ENCODE assay signal across 21 cellular contexts in the genomic region with DNA sequence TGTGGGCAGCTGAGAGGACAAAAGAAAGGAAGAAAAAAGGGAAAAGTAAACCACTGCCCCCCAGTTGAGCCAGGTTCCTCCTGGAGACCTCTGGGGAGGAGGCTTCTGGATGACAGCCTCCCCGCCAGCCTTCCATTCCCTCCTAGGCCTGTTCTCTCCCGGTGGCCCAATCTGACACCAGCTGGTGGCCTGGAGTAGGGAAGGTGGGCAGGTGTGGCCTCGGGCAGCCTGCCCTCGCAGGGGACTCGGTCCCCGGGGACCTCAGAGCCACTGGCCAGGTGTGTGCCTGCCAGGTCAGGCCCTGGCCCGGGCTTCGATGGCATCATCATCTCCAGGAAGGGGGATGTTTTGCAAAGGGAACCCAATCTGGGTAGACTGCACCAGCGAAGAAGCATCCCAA.
DNase-seq lines count a peak whose midpoint lies in the region; ATAC-seq and TF ChIP-seq lines count a peak whose summit lies in the region.
"Had no signal": no experiment of that assay in that cellular context is flagged by ENCODE, and none has a peak within 500 bp of the region (broad histone marks: within the 10 kb centered on the region; RNA-seq: fewer than 3 reads in every experiment).

No MANE protein-coding gene starts in this region.

- H3K4me2 ChIP-seq in smooth muscle cell, result peak overlapping the region; percentile 89

- H3K36me3 ChIP-seq in Panc1 (ENCODE audit: control insufficient read depth, insufficient read depth, low read length), result no peaks in the 10 kb centered on the region
- peaks cover 1 to 53% (median 6%) of the 10 kb centered on the region in 3 donors for H3K36me3 ChIP-seq in esophagus squamous epithelium
- H3K36me3 ChIP-seq in smooth muscle cell (ENCODE audit: low read depth), result no peaks in the 10 kb centered on the region

- DNase-seq in Panc1 (ENCODE audit: low read depth, low spot score) (no peak), esophagus squamous epithelium (lab: John Stamatoyannopoulos, UW) (no peak), smooth muscle cell (lab: John Stamatoyannopoulos, UW; ENCODE audit: unreplicated experiment) (no peak), inferior parietal cortex (ENCODE audit: extremely low spot score) (no peak), pons (ENCODE audit: low spot score) (no peak)
- DNase-seq: activated CD4-positive, alpha-beta T cell treated with anti-CD3 and anti-CD28 coated beads, Interleukin-2, amount 50 U/mL, for 4 hours; activated naive CD4-positive, alpha-beta T cell treated with anti-CD3 and anti-CD28 coated beads, Interleukin-2, amount 10 ng/mL, durations not matched to agents 7 days and 5 days; AML-193; dermis blood vessel endothelial cell; DND-41; HCEC 1CT; heart right ventricle; KBM-7; mesendoderm; NCI-H2081 treated with DMSO at 0.1 percent for 48 hours; NCI-H526 treated with DMSO at 0.1 percent for 48 hours; stimulated activated naive CD8-positive, alpha-beta T cell treated with anti-CD3 and anti-CD28 coated beads, Interleukin-15, amount 100 ng/mL, for 72 hours had no signal

- no peak overlapping the region for H2AFZ ChIP-seq in smooth muscle cell (ENCODE audit: low read depth)

- ATAC-seq in Panc1 (no peak), GM21723 (IDR thresholded peaks at IDR 0.05; ENCODE audit: unreplicated experiment) (no peak), HG02884 (IDR thresholded peaks at IDR 0.05; ENCODE audit: unreplicated experiment) (no peak)
- ATAC-seq: heart right ventricle had no signal

- intact Hi-C loops in Panc1 (cut with micrococcal nuclease; ENCODE audit: unreplicated experiment), result no loop called here
- intact Hi-C loops in esophagus squamous epithelium (cut with DNase I), result no loop called here

- 30 to 80% methylated on average over 2 of the region's 9 CpGs for WGBS in esophagus squamous epithelium, 2 donors
- WGBS in smooth muscle cell (ENCODE audit: low lambda C conversion rate), result 91% methylated on average over 9 of the region's 9 CpGs

- H3K27me3 ChIP-seq in Panc1 (ENCODE audit: control insufficient read depth, insufficient read depth, low read length) (no peaks in the 10 kb centered on the region), esophagus squamous epithelium (peaks cover 0 to 5% (median 0%) of the 10 kb centered on the region in 4 donors), smooth muscle cell (ENCODE audit: low read depth) (peaks cover 18% of the 10 kb centered on the region)
- H3K27me3 ChIP-seq: right atrium auricular region had no signal

- CTCF ChIA-PET in Panc1 (lab: Charles Lee), result interaction anchor here (0.7 kb wide), 2 partner anchors 144 to 1009 kb away, joined by 3 to 6 read pairs; no protein-coding TSS in a partner anchor

- H3K4me1 ChIP-seq in Panc1 (ENCODE audit: control insufficient read depth, insufficient read depth, low read length) (peaks cover 11% of the 10 kb centered on the region), esophagus squamous epithelium (peaks cover 39 to 83% (median 44%) of the 10 kb centered on the region in 3 donors), smooth muscle cell (ENCODE audit: low read depth) (peaks cover 9% of the 10 kb centered on the region)

- POLR2A ChIA-PET in Panc1 (lab: Charles Lee), result interaction anchor here (0.6 kb wide), 2 partner anchors 109 to 338 kb away, joined by 3 to 13 read pairs; no protein-coding TSS in a partner anchor

- H3K79me2 ChIP-seq in smooth muscle cell (ENCODE audit: low read depth), result no peaks in the 10 kb centered on the region

- H4K20me1 ChIP-seq in smooth muscle cell (ENCODE audit: low read depth), result no peaks in the 10 kb centered on the region

- H3K27ac ChIP-seq in C4-2B, result peak overlapping the region; percentile 95
- H3K27ac ChIP-seq in Panc1 (ENCODE audit: low read length), result no peak overlapping the region
- peak overlapping the region; percentile 46 to 92 (median 80) for H3K27ac ChIP-seq in esophagus squamous epithelium
- H3K27ac ChIP-seq in smooth muscle cell (ENCODE audit: low read depth), result no peak overlapping the region

- no peak overlapping the region for H3K9ac ChIP-seq in smooth muscle cell (ENCODE audit: low read depth)

- TF ChIP-seq POLR2A in esophagus squamous epithelium (IDR thresholded peaks at IDR 0.05), result no peak

- H3K4me3 ChIP-seq in Panc1 (ENCODE audit: low read depth in 2 of 2, low read length in 2 of 2), result no peak overlapping the region
- no peak overlapping the region for H3K4me3 ChIP-seq in esophagus squamous epithelium
- H3K4me3 ChIP-seq in smooth muscle cell, result no peak overlapping the region

- in situ Hi-C loops in Panc1 (cut with HindIII; ENCODE audit: low pct_unique_long_range_greater_than_20kb, low sequenced_read_pairs), result no loop called here

- no peak for TF ChIP-seq CTCF in C4-2B (conservative IDR thresholded peaks at IDR 0.05)
- no peak for TF ChIP-seq CTCF in Panc1 (IDR thresholded peaks at IDR 0.05)
- no peak for TF ChIP-seq CTCF in esophagus squamous epithelium (IDR thresholded peaks at IDR 0.05)
- TF ChIP-seq CTCF in smooth muscle cell (IDR thresholded peaks at IDR 0.05; ENCODE audit: borderline replicate concordance, insufficient read depth, poor library complexity, severe bottlenecking), result no peak

- BruUV-seq in Panc1 (replicated peaks; lab: Mats Ljungman, UMichigan), result TSS peak; percentile 78

- no peaks in the 10 kb centered on the region for H3F3A ChIP-seq in smooth muscle cell (ENCODE audit: low read depth)

- H3K9me3 ChIP-seq in Panc1 (ENCODE audit: control insufficient read depth, insufficient read depth, low read depth, low read length) (no peaks in the 10 kb centered on the region), esophagus squamous epithelium (no peaks in the 10 kb centered on the region), smooth muscle cell (replicated peaks; ENCODE audit: low read depth) (no peaks in the 10 kb centered on the region)
- H3K9me3 ChIP-seq: heart right ventricle, right atrium auricular region had no signal

Comparison
In these comparisons a context has a peak if more than half of its experiments do, and no peak if none do; other contexts are left out.
1. H3K27ac ChIP-seq: peak in C4-2B (single experiment) and esophagus squamous epithelium (4 of 4); none in Panc1 (single experiment) and smooth muscle cell (single experiment).